In the genomic region with DNA sequence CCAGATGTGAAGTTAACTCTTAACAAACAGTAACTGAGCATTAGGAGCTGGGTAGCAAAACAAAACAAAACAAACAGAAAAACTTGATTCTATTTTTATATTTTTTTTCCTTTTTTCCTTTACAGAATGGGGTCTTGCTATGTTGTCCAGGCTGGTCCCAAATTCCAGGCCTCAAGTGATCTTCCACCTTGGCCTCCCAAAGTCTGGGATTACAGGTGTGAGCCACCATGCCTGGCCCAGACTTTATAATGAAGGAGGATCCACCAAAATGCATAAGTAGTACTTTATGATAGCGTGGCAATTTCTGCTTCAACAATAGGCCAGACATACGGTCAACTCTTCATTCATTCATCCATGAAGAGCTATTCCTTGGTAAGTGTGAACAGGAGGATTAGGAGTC, we compare ENCODE assay signal across 2 cellular contexts.
TF ChIP-seq lines count a peak whose summit lies in the region.

No MANE protein-coding gene starts in this region.

TF ChIP-seq in HepG2, 621 proteins besides CTCF, POLR2A, EP300 and RAD21:
- TF ChIP-seq BORCS8-MEF2B (CRISPR knock-in tag; IDR thresholded peaks at IDR 0.05) (no peak), ZNF121 (CRISPR knock-in tag; IDR thresholded peaks at IDR 0.05) (peak; percentile 70)

TF ChIP-seq in K562, 482 proteins besides CTCF, POLR2A, EP300 and RAD21:
- TF ChIP-seq, protein P1, sequence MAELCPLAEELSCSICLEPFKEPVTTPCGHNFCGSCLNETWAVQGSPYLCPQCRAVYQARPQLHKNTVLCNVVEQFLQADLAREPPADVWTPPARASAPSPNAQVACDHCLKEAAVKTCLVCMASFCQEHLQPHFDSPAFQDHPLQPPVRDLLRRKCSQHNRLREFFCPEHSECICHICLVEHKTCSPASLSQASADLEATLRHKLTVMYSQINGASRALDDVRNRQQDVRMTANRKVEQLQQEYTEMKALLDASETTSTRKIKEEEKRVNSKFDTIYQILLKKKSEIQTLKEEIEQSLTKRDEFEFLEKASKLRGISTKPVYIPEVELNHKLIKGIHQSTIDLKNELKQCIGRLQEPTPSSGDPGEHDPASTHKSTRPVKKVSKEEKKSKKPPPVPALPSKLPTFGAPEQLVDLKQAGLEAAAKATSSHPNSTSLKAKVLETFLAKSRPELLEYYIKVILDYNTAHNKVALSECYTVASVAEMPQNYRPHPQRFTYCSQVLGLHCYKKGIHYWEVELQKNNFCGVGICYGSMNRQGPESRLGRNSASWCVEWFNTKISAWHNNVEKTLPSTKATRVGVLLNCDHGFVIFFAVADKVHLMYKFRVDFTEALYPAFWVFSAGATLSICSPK (IDR thresholded peaks at IDR 0.05; ENCODE audit: borderline replicate concordance), result no peak
- TF ChIP-seq ZNF121 (CRISPR knock-in tag; conservative IDR thresholded peaks at IDR 0.05) (peak; percentile 72), GTF2B (IDR thresholded peaks at IDR 0.05; ENCODE audit: extremely low read depth, insufficient read length) (no peak)
